ENCODE assay signal across 16 cellular contexts in genomic region chr17:45338023-45338781, GRCh38. TPM values are rescaled to one million over a fixed set of nuclear protein-coding genes. Genes with fewer than 3 reads are reported as not detected.
DNase-seq lines count a peak whose midpoint lies in the region; ATAC-seq and TF ChIP-seq lines count a peak whose summit lies in the region.
"Had no signal": no experiment of that assay in that cellular context is flagged by ENCODE, and none has a peak within 500 bp of the region (broad histone marks: within the 10 kb centered on the region; RNA-seq: fewer than 3 reads in every experiment).

No MANE protein-coding gene starts in this region.

- peaks cover 2% of the 10 kb centered on the region for H3K27me3 Mint-ChIP-seq in endothelial cell (ENCODE audit: unreplicated experiment)

- ATAC-seq in Panc1 (no peak), left lobe of liver (no peak), GM21529 (IDR thresholded peaks at IDR 0.05; ENCODE audit: unreplicated experiment) (no peak)
- ATAC-seq: activated CD8-positive, alpha-beta T cell treated with anti-CD3 and anti-CD28 coated beads, Interleukin-2, amount 10 ng/mL, durations not matched to agents 7 days and 5 days had no signal

- no TSS peak for BruUV-seq in Panc1 (replicated peaks; lab: Mats Ljungman, UMichigan)

- H3K4me3 Mint-ChIP-seq in endothelial cell (ENCODE audit: unreplicated experiment) = no peak overlapping the region
- H3K4me3 Mint-ChIP-seq: activated CD8-positive, alpha-beta T cell treated with anti-CD3 and anti-CD28 coated beads, Interleukin-2, amount 10 ng/mL, durations not matched to agents 7 days and 5 days; activated naive CD4-positive, alpha-beta T cell treated with anti-CD3 and anti-CD28 coated beads for 36 hours; B cell had no signal

- WGBS in spleen, 5 donors = 68 to 83% (median 81%) methylated on average over 13 to 15 of the region's 15 CpGs

- H3K9me3 ChIP-seq in Panc1 (ENCODE audit: control insufficient read depth, insufficient read depth, low read depth, low read length) (no peaks in the 10 kb centered on the region), spleen (no peaks in the 10 kb centered on the region)
- H3K9me3 ChIP-seq: thoracic aorta had no signal

- H3K4me1 Mint-ChIP-seq in endothelial cell (ENCODE audit: unreplicated experiment) = peaks cover 35% of the 10 kb centered on the region

- H3K36me3 ChIP-seq in Panc1 (ENCODE audit: control insufficient read depth, insufficient read depth, low read length) (no peaks in the 10 kb centered on the region), spleen (no peaks in the 10 kb centered on the region)
- H3K36me3 ChIP-seq: thoracic aorta had no signal

- DNase-seq in Panc1 (ENCODE audit: low read depth, low spot score) (no peak), endothelial cell (ENCODE audit: low spot score) (peak; percentile 23), left lobe of liver (ENCODE audit: low spot score) (peak; percentile 31), spleen (peak; percentile 72), HK-2 (ENCODE audit: unreplicated experiment) (no peak), NK-92 (lab: John Stamatoyannopoulos, UW; ENCODE audit: unreplicated experiment) (no peak)
- DNase-seq: activated CD8-positive, alpha-beta T cell treated with anti-CD3 and anti-CD28 coated beads, Interleukin-2, amount 10 ng/mL, durations not matched to agents 7 days and 5 days; activated naive CD4-positive, alpha-beta T cell treated with anti-CD3 and anti-CD28 coated beads for 36 hours; mammary epithelial cell; nucleus accumbens; SHP77 treated with DMSO at 0.1 percent for 48 hours; stimulated activated CD4-positive, alpha-beta T cell treated with anti-CD3 and anti-CD28 coated beads, Interleukin-15, amount 100 ng/mL, for 24 hours had no signal

- H3K9me3 Mint-ChIP-seq in endothelial cell (ENCODE audit: unreplicated experiment) = no peaks in the 10 kb centered on the region
- H3K9me3 Mint-ChIP-seq: activated naive CD4-positive, alpha-beta T cell treated with anti-CD3 and anti-CD28 coated beads for 36 hours had no signal

- POLR2A ChIA-PET in Panc1 (lab: Charles Lee) = interaction anchor here (0.5 kb wide), 1 partner anchor 20 kb away, joined by 4 read pairs; no protein-coding TSS in a partner anchor

- intact Hi-C loops in Panc1 (cut with micrococcal nuclease; ENCODE audit: unreplicated experiment) = no loop called here
- intact Hi-C loops in spleen (cut with DNase I; ENCODE audit: low total_unique reads) = no loop called here

- peak overlapping the region; percentile 86 for H3K27ac Mint-ChIP-seq in endothelial cell (ENCODE audit: unreplicated experiment)
- H3K27ac Mint-ChIP-seq: activated CD8-positive, alpha-beta T cell treated with anti-CD3 and anti-CD28 coated beads, Interleukin-2, amount 10 ng/mL, durations not matched to agents 7 days and 5 days; activated naive CD4-positive, alpha-beta T cell treated with anti-CD3 and anti-CD28 coated beads for 36 hours; B cell had no signal

- H3K27ac ChIP-seq in Panc1 (ENCODE audit: low read length) (peak overlapping the region; percentile 67), spleen (peak overlapping the region in 7 of 8 donors; percentile 42 to 81 (median 65))
- H3K27ac ChIP-seq: hepatocyte had no signal

- H3K36me3 Mint-ChIP-seq in endothelial cell (ENCODE audit: low read depth, unreplicated experiment) = no peaks in the 10 kb centered on the region

- no peak for TF ChIP-seq POLR2A in spleen (IDR thresholded peaks at IDR 0.05)

- H3K4me3 ChIP-seq in Panc1 (ENCODE audit: low read depth in 2 of 2, low read length in 2 of 2) (no peak overlapping the region), spleen (no peak overlapping the region)
- H3K4me3 ChIP-seq: hepatocyte, thoracic aorta had no signal

- in situ Hi-C loops in Panc1 (cut with HindIII; ENCODE audit: low pct_unique_long_range_greater_than_20kb, low sequenced_read_pairs) = no loop called here

- H3K4me1 ChIP-seq in Panc1 (ENCODE audit: control insufficient read depth, insufficient read depth, low read length) (peaks cover 48% of the 10 kb centered on the region), spleen (peaks cover 2 to 34% (median 18%) of the 10 kb centered on the region in 6 donors)

- H3K27me3 ChIP-seq in Panc1 (ENCODE audit: control insufficient read depth, insufficient read depth, low read length) = no peaks in the 10 kb centered on the region
- H3K27me3 ChIP-seq in spleen (replicated peaks in 1 of 7) = no peaks in the 10 kb centered on the region
- H3K27me3 ChIP-seq: hepatocyte had no signal

- TF ChIP-seq CTCF in Panc1 (IDR thresholded peaks at IDR 0.05) = no peak
- no peak for TF ChIP-seq CTCF in endothelial cell (IDR thresholded peaks at IDR 0.05; ENCODE audit: unreplicated experiment)
- TF ChIP-seq CTCF in spleen (IDR thresholded peaks at IDR 0.05 in 8 of 11, conservative IDR thresholded peaks at IDR 0.05 in 3 of 11) = no peak

- CTCF ChIA-PET in Panc1 (lab: Charles Lee) = interaction anchor here (0.6 kb wide), 1 partner anchor 39 kb away, joined by 11 read pairs; no protein-coding TSS in a partner anchor

RNA-seq across cellular contexts. Expression of gene MAP3K14, which starts 21.4 kb away (rescaled TPM):
- 80.8 TPM for total RNA-seq in Panc1 (2021; ENCODE audit: unreplicated experiment)
- 60.3 TPM for polyA plus RNA-seq in Panc1 (2012; ENCODE audit: insufficient read length)
- 5.2 TPM for total RNA-seq in endothelial cell (ENCODE audit: unreplicated experiment)
- 6.9 TPM for total RNA-seq in left lobe of liver
- 10 to 100 TPM; 22.1 to 36.3 (median 32.1) TPM for total RNA-seq in spleen
- 10 to 100 TPM; 17.3 to 18.8 (median 18.0) TPM for polyA plus RNA-seq in spleen

Comparison
In these comparisons a context has a peak if more than half of its experiments do, and no peak if none do; other contexts are left out.
1. DNase-seq: peak in endothelial cell (single experiment), left lobe of liver (single experiment) and spleen (single experiment); none in Panc1 (single experiment), HK-2 (single experiment) and NK-92 (single experiment).